8 cellular contexts compared by ENCODE assay signal in the genomic region with DNA sequence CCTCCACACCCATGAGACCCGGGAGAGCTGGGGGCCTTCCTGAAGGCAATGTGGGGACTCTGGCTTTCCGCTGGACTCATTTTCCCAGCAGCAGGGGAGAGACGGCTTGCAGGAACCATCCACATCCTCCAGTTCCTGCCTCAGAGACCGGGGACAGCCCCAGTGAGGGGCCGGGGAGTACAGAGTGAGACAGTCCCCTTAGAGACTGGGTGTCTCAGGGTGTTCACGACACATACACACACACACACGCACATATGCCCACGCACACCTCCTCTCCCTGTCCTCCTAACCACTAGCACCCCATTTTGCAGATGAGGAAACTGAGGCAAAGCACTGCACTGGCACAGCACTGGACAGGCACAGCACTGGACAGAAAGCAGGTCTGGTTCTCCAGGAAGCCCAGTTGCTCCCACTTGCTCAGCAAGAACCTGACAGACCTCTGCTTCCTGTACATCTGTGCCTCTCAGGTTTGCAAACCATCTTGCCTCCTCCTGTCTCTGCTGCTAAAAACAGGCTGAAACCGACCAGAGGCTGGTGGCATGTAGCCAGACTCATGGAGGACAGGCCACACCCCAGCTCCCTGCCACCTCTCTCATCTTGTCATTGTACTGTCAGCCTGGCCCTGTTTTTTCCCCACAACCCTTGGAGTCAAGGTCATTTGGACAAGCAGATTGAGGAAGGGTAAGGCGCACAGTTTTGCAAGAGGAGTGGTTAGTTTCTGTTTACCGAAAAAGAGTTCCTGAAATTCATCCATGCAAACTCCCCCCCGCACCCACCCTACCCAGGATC.
A peak's percentile ranks its signal among the peaks of the same experiment; 100 is the strongest.
DNase-seq lines count a peak whose midpoint lies in the region; ATAC-seq and TF ChIP-seq lines count a peak whose summit lies in the region.

No MANE protein-coding gene starts in this region.

- H3K4me1 Mint-ChIP-seq in nephron, result peaks cover 34% of the 10 kb centered on the region

- H3K27me3 ChIP-seq in DND-41 (ENCODE audit: insufficient read depth, low read length, poor library complexity), result no peaks in the 10 kb centered on the region
- H3K27me3 ChIP-seq in duodenal mucosa (ENCODE audit: control insufficient read depth in 1 of 2, insufficient read depth in 2 of 2, low read length in 2 of 2), result no peaks in the 10 kb centered on the region

- TF ChIP-seq CTCF in DND-41 (IDR thresholded peaks at IDR 0.05; ENCODE audit: borderline replicate concordance, extremely low read depth, low read length, poor library complexity, severe bottlenecking), result no peak
- no peak for TF ChIP-seq CTCF in nephron (IDR thresholded peaks at IDR 0.05; ENCODE audit: unreplicated experiment in 3 of 3)

- H3K4me3 ChIP-seq in DND-41 (ENCODE audit: low read depth in 1 of 2, low read length in 2 of 2) (no peak overlapping the region), duodenal mucosa (ENCODE audit: low read depth in 1 of 2, low read length in 2 of 2) (peak overlapping the region in 1 of 2 donors; percentile 31)

- no peaks in the 10 kb centered on the region for H3K9me3 Mint-ChIP-seq in nephron

- DNase-seq in DND-41 (peak; percentile 78), KG1 (lab: John Stamatoyannopoulos, UW) (peak; percentile 67), COLO829 (ENCODE audit: low spot score) (no peak), HK-2 (ENCODE audit: unreplicated experiment) (no peak)
- peak; percentile 23 to 51 (median 42) for DNase-seq in activated CD4-positive, CD25-positive, alpha-beta regulatory T cell (lab: John Stamatoyannopoulos, UW)

- ATAC-seq in DND-41 (ENCODE audit: insufficient read depth, low read depth), result peak; percentile 71
- ATAC-seq in GM21447 (IDR thresholded peaks at IDR 0.05; ENCODE audit: unreplicated experiment), result peak; percentile 64

- H3K4me2 ChIP-seq in DND-41 (ENCODE audit: insufficient read depth, low read length), result peak overlapping the region; percentile 18

- H3K4me1 ChIP-seq in DND-41 (ENCODE audit: insufficient read depth, low read length), result peaks cover 42% of the 10 kb centered on the region
- H3K4me1 ChIP-seq in duodenal mucosa (ENCODE audit: control insufficient read depth in 1 of 2, insufficient read depth in 2 of 2, low read length in 2 of 2), result peaks cover 49 to 51% of the 10 kb centered on the region in 2 donors

- no peaks in the 10 kb centered on the region for H3K36me3 Mint-ChIP-seq in nephron (ENCODE audit: low read depth)

- H2AFZ ChIP-seq in DND-41 (ENCODE audit: low read depth, low read length), result no peak overlapping the region

- H3K9me3 ChIP-seq in DND-41 (ENCODE audit: insufficient read depth, low read length, severe bottlenecking), result no peaks in the 10 kb centered on the region
- H3K9me3 ChIP-seq in duodenal mucosa (ENCODE audit: control insufficient read depth in 1 of 2, low read length in 2 of 2), result no peaks in the 10 kb centered on the region

- peak overlapping the region; percentile 9 for H3K9ac ChIP-seq in DND-41 (ENCODE audit: low read depth, low read length)
- peak overlapping the region; percentile 63 to 67 for H3K9ac ChIP-seq in duodenal mucosa (ENCODE audit: low read depth in 1 of 2, low read length in 2 of 2)

- peak overlapping the region; percentile 10 to 86 (median 60) for H3K27ac Mint-ChIP-seq in nephron

- H3K36me3 ChIP-seq in DND-41 (ENCODE audit: insufficient read depth, low read length) (no peaks in the 10 kb centered on the region), duodenal mucosa (ENCODE audit: control insufficient read depth in 1 of 2, insufficient read depth in 2 of 2, low read length in 2 of 2) (no peaks in the 10 kb centered on the region)

- H3K27ac ChIP-seq in DND-41 (ENCODE audit: low read length) (peak overlapping the region; percentile 82), duodenal mucosa (ENCODE audit: low read depth, low read length) (peak overlapping the region; percentile 69)

- H4K20me1 ChIP-seq in DND-41 (ENCODE audit: insufficient read depth, low read length), result no peaks in the 10 kb centered on the region

- no peaks in the 10 kb centered on the region for H3K79me2 ChIP-seq in DND-41 (ENCODE audit: insufficient read depth, low read length)

- no peak overlapping the region for H3K4me3 Mint-ChIP-seq in nephron

- H3K27me3 Mint-ChIP-seq in nephron (ENCODE audit: low read depth), result peaks cover 15% of the 10 kb centered on the region

Comparison
In these comparisons a context has a peak if more than half of its experiments do, and no peak if none do; other contexts are left out.
1. DNase-seq: peak in DND-41 (single experiment), KG1 (single experiment) and activated CD4-positive, CD25-positive, alpha-beta regulatory T cell (4 of 4); none in COLO829 (single experiment) and HK-2 (single experiment).